Comparison of ENCODE assay signal across 1 cellular context in the genomic region with DNA sequence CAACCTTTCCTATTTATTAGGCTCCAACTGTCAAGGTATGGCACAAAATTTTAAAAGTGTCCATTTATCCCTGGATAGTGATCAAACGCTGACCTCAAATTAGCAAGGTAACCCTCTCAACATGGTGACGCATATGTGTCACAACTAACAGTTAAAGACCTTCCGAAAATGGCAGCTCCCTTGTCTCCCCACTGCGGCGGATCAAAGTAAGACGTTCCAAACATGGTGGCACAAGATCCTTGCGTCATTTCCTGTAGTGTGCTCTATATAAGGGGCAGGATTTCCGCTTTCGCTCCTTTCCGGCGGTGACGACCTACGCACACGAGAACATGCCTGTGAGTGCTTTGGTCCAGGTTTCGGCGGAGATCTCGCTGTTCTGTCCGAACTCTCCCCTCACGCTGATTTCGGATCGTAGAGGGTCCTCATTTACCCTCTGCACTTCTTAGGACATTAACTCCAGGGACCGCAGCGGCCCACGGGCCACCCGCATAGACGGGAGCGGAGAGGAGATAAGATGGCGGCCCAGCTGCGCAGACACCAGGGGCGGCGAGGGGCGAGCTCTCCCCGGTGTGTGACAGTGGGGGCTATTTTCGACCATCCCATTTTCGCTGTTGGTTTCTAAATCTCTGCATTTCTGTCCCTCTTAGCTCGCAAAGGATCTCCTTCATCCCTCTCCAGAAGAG.
TF ChIP-seq lines count a peak whose summit lies in the region.

A gene (plus strand): TSS at position 295 of the 683 bp plus-strand sequence. CDS start 35 bp downstream, at position 330.

TF ChIP-seq in HepG2, 621 proteins besides CTCF, POLR2A, EP300 and RAD21 (continued from another document and continues in another):
- TF ChIP-seq SRY (CRISPR knock-in tag; IDR thresholded peaks at IDR 0.05) (peak; percentile 71; the same call in 1 of the 2 replicates), RBAK (CRISPR knock-in tag; IDR thresholded peaks at IDR 0.05) (no peak), ZNF24 (IDR thresholded peaks at IDR 0.05) (no peak; the same call in 1 of the 2 replicates), MEIS1 (CRISPR knock-in tag; IDR thresholded peaks at IDR 0.05; ENCODE audit: borderline replicate concordance) (peak; percentile 84), NR2C2 (CRISPR knock-in tag; IDR thresholded peaks at IDR 0.05; ENCODE audit: borderline replicate concordance) (peak; percentile 78; the same call in 1 of the 2 replicates), ZNF337 (CRISPR knock-in tag; IDR thresholded peaks at IDR 0.05; ENCODE audit: borderline replicate concordance, low read depth) (0 out of 2 replicates have a peak, but pooled peaks have one; percentile 42), ZBTB8A (CRISPR knock-in tag; IDR thresholded peaks at IDR 0.05; ENCODE audit: borderline replicate concordance, low read depth) (0 out of 2 replicates have a peak, but pooled peaks have one; percentile 79), ZNF160 (CRISPR knock-in tag; IDR thresholded peaks at IDR 0.05) (peak; percentile 42; the same call in 1 of the 2 replicates), PRMT3 (CRISPR knock-in tag; IDR thresholded peaks at IDR 0.05; ENCODE audit: borderline replicate concordance, low read depth) (0 out of 2 replicates have a peak, but pooled peaks have one; percentile 27), ZNF564 (CRISPR knock-in tag; IDR thresholded peaks at IDR 0.05) (no peak), DNMT1 (CRISPR knock-in tag; IDR thresholded peaks at IDR 0.05) (0 out of 2 replicates have a peak, but pooled peaks have one; percentile 80), RARA (CRISPR knock-in tag; IDR thresholded peaks at IDR 0.05) (peak; percentile 45; the same call in 1 of the 2 replicates), TBL1XR1 (IDR thresholded peaks at IDR 0.05; ENCODE audit: borderline replicate concordance, low read length, partially characterized antibody) (peak; percentile 46), ZNF441 (CRISPR knock-in tag; IDR thresholded peaks at IDR 0.05; ENCODE audit: borderline replicate concordance) (peak; percentile 70), HNF4G (IDR thresholded peaks at IDR 0.05; ENCODE audit: borderline replicate concordance, low read depth, low read length) (0 out of 2 replicates have a peak, but pooled peaks have one; percentile 19), HNF4G (CRISPR knock-in tag; IDR thresholded peaks at IDR 0.05; ENCODE audit: borderline replicate concordance, low read depth) (no peak), MXI1 (IDR thresholded peaks at IDR 0.05; ENCODE audit: borderline replicate concordance, low read depth, low read length) (peak; percentile 86; the same call in 2 of the 3 replicates), MIXL1 (CRISPR knock-in tag; IDR thresholded peaks at IDR 0.05) (peak; percentile 71), SIN3B (IDR thresholded peaks at IDR 0.05; ENCODE audit: low read length) (peak; percentile 62; the same call in 1 of the 2 replicates), ZSCAN21 (CRISPR knock-in tag; IDR thresholded peaks at IDR 0.05; ENCODE audit: borderline replicate concordance) (no peak; the same call in 1 of the 2 replicates), ZNF138 (CRISPR knock-in tag; IDR thresholded peaks at IDR 0.05; ENCODE audit: low read depth) (0 out of 2 replicates have a peak, but pooled peaks have one; percentile 37), MBNL3 (CRISPR knock-in tag; conservative IDR thresholded peaks at IDR 0.05) (peak; percentile 88; the same call in 1 of the 2 replicates), ZNF224 (CRISPR knock-in tag; IDR thresholded peaks at IDR 0.05) (0 out of 2 replicates have a peak, but pooled peaks have one; percentile 28), ZNF331 (CRISPR knock-in tag; IDR thresholded peaks at IDR 0.05) (peak; percentile 84), ZNF788 (CRISPR knock-in tag; IDR thresholded peaks at IDR 0.05; ENCODE audit: borderline replicate concordance) (peak; percentile 78; the same call in 1 of the 2 replicates), SOX6 (IDR thresholded peaks at IDR 0.05) (no peak), SOX6 (CRISPR knock-in tag; IDR thresholded peaks at IDR 0.05) (peak; percentile 15; the same call in 1 of the 2 replicates), HHEX (CRISPR knock-in tag; IDR thresholded peaks at IDR 0.05) (no peak), GZF1 (CRISPR knock-in tag; IDR thresholded peaks at IDR 0.05) (no peak), PPARG (CRISPR knock-in tag; conservative IDR thresholded peaks at IDR 0.05) (no peak), ARNTL (CRISPR knock-in tag; IDR thresholded peaks at IDR 0.05) (peak; percentile 66; the same call in 1 of the 2 replicates), ZNF430 (CRISPR knock-in tag; IDR thresholded peaks at IDR 0.05) (peak; percentile 68; the same call in 1 of the 2 replicates), ZNF75D (CRISPR knock-in tag; IDR thresholded peaks at IDR 0.05; ENCODE audit: borderline replicate concordance) (no peak), ZNF572 (CRISPR knock-in tag; IDR thresholded peaks at IDR 0.05) (0 out of 2 replicates have a peak, but pooled peaks have one; percentile 76), ZNF232 (CRISPR knock-in tag; IDR thresholded peaks at IDR 0.05; ENCODE audit: borderline replicate concordance) (peak; percentile 88; the same call in 1 of the 2 replicates), SNRNP70 (IDR thresholded peaks at IDR 0.05; ENCODE audit: low read depth, low read length) (no peak), NAIF1 (CRISPR knock-in tag; IDR thresholded peaks at IDR 0.05; ENCODE audit: borderline replicate concordance) (no peak), TP53 (CRISPR knock-in tag; conservative IDR thresholded peaks at IDR 0.05) (no peak), STAG1 (CRISPR knock-in tag; IDR thresholded peaks at IDR 0.05) (no peak), MTA3 (CRISPR knock-in tag; IDR thresholded peaks at IDR 0.05) (no peak), ZNF335 (CRISPR knock-in tag; IDR thresholded peaks at IDR 0.05) (0 out of 2 replicates have a peak, but pooled peaks have one; percentile 54), NFIC (IDR thresholded peaks at IDR 0.05; ENCODE audit: low read length) (no peak), ONECUT2 (CRISPR knock-in tag; IDR thresholded peaks at IDR 0.05) (no peak), SMAD9 (CRISPR knock-in tag; IDR thresholded peaks at IDR 0.05) (no peak), SALL2 (CRISPR knock-in tag; IDR thresholded peaks at IDR 0.05) (peak; percentile 87), YEATS4 (CRISPR knock-in tag; IDR thresholded peaks at IDR 0.05; ENCODE audit: borderline replicate concordance) (peak; percentile 88; the same call in 1 of the 2 replicates), KDM2A (CRISPR knock-in tag; IDR thresholded peaks at IDR 0.05; ENCODE audit: borderline replicate concordance, low read depth) (peak; percentile 88)
- TF ChIP-seq, protein P1, sequence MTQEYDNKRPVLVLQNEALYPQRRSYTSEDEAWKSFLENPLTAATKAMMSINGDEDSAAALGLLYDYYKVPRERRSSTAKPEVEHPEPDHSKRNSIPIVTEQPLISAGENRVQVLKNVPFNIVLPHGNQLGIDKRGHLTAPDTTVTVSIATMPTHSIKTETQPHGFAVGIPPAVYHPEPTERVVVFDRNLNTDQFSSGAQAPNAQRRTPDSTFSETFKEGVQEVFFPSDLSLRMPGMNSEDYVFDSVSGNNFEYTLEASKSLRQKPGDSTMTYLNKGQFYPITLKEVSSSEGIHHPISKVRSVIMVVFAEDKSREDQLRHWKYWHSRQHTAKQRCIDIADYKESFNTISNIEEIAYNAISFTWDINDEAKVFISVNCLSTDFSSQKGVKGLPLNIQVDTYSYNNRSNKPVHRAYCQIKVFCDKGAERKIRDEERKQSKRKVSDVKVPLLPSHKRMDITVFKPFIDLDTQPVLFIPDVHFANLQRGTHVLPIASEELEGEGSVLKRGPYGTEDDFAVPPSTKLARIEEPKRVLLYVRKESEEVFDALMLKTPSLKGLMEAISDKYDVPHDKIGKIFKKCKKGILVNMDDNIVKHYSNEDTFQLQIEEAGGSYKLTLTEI (CRISPR knock-in tag; conservative IDR thresholded peaks at IDR 0.05) = no peak
- TF ChIP-seq, protein P2, sequence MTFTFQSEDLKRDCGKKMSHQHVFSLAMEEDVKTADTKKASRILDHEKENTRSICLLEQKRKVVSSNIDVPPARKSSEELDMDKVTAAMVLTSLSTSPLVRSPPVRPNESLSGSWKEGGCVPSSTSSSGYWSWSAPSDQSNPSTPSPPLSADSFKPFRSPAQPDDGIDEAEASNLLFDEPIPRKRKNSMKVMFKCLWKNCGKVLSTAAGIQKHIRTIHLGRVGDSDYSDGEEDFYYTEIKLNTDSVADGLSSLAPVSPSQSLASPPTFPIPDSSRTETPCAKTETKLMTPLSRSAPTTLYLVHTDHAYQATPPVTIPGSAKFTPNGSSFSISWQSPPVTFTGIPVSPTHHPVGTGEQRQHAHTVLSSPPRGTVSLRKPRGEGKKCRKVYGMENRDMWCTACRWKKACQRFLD (CRISPR knock-in tag; IDR thresholded peaks at IDR 0.05; ENCODE audit: borderline replicate concordance) = peak; percentile 56; the same call in 1 of the 2 replicates
- TF ChIP-seq, protein P3, sequence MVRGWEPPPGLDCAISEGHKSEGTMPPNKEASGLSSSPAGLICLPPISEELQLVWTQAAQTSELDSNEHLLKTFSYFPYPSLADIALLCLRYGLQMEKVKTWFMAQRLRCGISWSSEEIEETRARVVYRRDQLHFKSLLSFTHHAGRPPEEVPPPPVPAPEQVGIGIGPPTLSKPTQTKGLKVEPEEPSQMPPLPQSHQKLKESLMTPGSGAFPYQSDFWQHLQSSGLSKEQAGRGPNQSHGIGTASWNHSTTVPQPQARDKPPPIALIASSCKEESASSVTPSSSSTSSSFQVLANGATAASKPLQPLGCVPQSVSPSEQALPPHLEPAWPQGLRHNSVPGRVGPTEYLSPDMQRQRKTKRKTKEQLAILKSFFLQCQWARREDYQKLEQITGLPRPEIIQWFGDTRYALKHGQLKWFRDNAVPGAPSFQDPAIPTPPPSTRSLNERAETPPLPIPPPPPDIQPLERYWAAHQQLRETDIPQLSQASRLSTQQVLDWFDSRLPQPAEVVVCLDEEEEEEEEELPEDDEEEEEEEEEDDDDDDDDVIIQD (CRISPR knock-in tag; IDR thresholded peaks at IDR 0.05; ENCODE audit: low read depth) = peak; percentile 82
- TF ChIP-seq, protein P4, sequence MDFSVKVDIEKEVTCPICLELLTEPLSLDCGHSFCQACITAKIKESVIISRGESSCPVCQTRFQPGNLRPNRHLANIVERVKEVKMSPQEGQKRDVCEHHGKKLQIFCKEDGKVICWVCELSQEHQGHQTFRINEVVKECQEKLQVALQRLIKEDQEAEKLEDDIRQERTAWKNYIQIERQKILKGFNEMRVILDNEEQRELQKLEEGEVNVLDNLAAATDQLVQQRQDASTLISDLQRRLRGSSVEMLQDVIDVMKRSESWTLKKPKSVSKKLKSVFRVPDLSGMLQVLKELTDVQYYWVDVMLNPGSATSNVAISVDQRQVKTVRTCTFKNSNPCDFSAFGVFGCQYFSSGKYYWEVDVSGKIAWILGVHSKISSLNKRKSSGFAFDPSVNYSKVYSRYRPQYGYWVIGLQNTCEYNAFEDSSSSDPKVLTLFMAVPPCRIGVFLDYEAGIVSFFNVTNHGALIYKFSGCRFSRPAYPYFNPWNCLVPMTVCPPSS (IDR thresholded peaks at IDR 0.05) = no peak
- TF ChIP-seq, protein P5, sequence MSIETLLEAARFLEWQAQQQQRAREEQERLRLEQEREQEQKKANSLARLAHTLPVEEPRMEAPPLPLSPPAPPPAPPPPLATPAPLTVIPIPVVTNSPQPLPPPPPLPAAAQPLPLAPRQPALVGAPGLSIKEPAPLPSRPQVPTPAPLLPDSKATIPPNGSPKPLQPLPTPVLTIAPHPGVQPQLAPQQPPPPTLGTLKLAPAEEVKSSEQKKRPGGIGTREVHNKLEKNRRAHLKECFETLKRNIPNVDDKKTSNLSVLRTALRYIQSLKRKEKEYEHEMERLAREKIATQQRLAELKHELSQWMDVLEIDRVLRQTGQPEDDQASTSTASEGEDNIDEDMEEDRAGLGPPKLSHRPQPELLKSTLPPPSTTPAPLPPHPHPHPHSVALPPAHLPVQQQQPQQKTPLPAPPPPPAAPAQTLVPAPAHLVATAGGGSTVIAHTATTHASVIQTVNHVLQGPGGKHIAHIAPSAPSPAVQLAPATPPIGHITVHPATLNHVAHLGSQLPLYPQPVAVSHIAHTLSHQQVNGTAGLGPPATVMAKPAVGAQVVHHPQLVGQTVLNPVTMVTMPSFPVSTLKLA (IDR thresholded peaks at IDR 0.05) = no peak
- TF ChIP-seq, protein P6, sequence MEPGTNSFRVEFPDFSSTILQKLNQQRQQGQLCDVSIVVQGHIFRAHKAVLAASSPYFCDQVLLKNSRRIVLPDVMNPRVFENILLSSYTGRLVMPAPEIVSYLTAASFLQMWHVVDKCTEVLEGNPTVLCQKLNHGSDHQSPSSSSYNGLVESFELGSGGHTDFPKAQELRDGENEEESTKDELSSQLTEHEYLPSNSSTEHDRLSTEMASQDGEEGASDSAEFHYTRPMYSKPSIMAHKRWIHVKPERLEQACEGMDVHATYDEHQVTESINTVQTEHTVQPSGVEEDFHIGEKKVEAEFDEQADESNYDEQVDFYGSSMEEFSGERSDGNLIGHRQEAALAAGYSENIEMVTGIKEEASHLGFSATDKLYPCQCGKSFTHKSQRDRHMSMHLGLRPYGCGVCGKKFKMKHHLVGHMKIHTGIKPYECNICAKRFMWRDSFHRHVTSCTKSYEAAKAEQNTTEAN (CRISPR knock-in tag; conservative IDR thresholded peaks at IDR 0.05) = peak; percentile 69
- TF ChIP-seq, protein P7, sequence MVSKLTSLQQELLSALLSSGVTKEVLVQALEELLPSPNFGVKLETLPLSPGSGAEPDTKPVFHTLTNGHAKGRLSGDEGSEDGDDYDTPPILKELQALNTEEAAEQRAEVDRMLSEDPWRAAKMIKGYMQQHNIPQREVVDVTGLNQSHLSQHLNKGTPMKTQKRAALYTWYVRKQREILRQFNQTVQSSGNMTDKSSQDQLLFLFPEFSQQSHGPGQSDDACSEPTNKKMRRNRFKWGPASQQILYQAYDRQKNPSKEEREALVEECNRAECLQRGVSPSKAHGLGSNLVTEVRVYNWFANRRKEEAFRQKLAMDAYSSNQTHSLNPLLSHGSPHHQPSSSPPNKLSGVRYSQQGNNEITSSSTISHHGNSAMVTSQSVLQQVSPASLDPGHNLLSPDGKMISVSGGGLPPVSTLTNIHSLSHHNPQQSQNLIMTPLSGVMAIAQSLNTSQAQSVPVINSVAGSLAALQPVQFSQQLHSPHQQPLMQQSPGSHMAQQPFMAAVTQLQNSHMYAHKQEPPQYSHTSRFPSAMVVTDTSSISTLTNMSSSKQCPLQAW (CRISPR knock-in tag; IDR thresholded peaks at IDR 0.05) = 0 out of 2 replicates have a peak, but pooled peaks have one; percentile 41
- TF ChIP-seq, protein P8, sequence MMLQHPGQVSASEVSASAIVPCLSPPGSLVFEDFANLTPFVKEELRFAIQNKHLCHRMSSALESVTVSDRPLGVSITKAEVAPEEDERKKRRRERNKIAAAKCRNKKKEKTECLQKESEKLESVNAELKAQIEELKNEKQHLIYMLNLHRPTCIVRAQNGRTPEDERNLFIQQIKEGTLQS (CRISPR knock-in tag; IDR thresholded peaks at IDR 0.05) = peak; percentile 58; the same call in 1 of the 2 replicates
- TF ChIP-seq, protein P9, sequence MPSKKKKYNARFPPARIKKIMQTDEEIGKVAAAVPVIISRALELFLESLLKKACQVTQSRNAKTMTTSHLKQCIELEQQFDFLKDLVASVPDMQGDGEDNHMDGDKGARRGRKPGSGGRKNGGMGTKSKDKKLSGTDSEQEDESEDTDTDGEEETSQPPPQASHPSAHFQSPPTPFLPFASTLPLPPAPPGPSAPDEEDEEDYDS (CRISPR knock-in tag; IDR thresholded peaks at IDR 0.05) = peak; percentile 94
- TF ChIP-seq, protein P10, sequence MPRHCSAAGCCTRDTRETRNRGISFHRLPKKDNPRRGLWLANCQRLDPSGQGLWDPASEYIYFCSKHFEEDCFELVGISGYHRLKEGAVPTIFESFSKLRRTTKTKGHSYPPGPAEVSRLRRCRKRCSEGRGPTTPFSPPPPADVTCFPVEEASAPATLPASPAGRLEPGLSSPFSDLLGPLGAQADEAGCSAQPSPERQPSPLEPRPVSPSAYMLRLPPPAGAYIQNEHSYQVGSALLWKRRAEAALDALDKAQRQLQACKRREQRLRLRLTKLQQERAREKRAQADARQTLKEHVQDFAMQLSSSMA (CRISPR knock-in tag; IDR thresholded peaks at IDR 0.05) = peak; percentile 100
